Comparison of ENCODE assay signal across 8 cellular contexts in genomic region chr17:4365628-4366311, GRCh38. TPM values are rescaled to one million over a fixed set of nuclear protein-coding genes. Genes with fewer than 3 reads are reported as not detected.
DNase-seq lines count a peak whose midpoint lies in the region; ATAC-seq and TF ChIP-seq lines count a peak whose summit lies in the region.

No MANE protein-coding gene starts in this region.

- no peak for TF ChIP-seq EP300 in suprapubic skin (IDR thresholded peaks at IDR 0.05)

- POLR2A ChIA-PET in WTC11 (lab: Charles Lee): interaction anchor here (0.6 to 1.8 kb wide), 7 partner anchors 11 to 386 kb away, joined by 3 to 7 read pairs (median 5); no protein-coding TSS in a partner anchor

- peaks cover 27% of the 10 kb centered on the region for H3K4me1 Mint-ChIP-seq in WTC11

- DNase-seq in BE2C (peak; percentile 48), WTC11 (ENCODE audit: low spot score) (peak; percentile 60), epidermal melanocyte (ENCODE audit: insufficient read length, low spot score) (peak; percentile 28), suprapubic skin (ENCODE audit: low spot score in 2 of 2) (peak; percentile 74 to 79), NCI-H524 treated with DMSO at 0.1 percent for 48 hours (lab: John Stamatoyannopoulos, UW) (no peak)

- no peaks in the 10 kb centered on the region for H3K27me3 Mint-ChIP-seq in WTC11 (ENCODE audit: low read depth)

- WGBS in suprapubic skin: no CpG with 5 or more reads among the region's 81 CpGs

- peaks cover 24% of the 10 kb centered on the region for H3K36me3 Mint-ChIP-seq in WTC11

- peaks cover 5% of the 10 kb centered on the region for H3K36me3 ChIP-seq in BE2C
- H3K36me3 ChIP-seq in mucosa of stomach (ENCODE audit: control insufficient read depth, insufficient read depth, low read length): no peaks in the 10 kb centered on the region
- H3K36me3 ChIP-seq in suprapubic skin: no peaks in the 10 kb centered on the region

- H3K9ac ChIP-seq in mucosa of stomach (ENCODE audit: low read length): peak overlapping the region; percentile 90

- H3K27ac ChIP-seq in suprapubic skin: peak overlapping the region; percentile 98

- TF ChIP-seq CTCF in BE2C (IDR thresholded peaks at IDR 0.05; ENCODE audit: low read depth, low read length) (no peak), WTC11 (IDR thresholded peaks at IDR 0.05) (no peak), suprapubic skin (IDR thresholded peaks at IDR 0.05) (no peak)

- no peaks in the 10 kb centered on the region for H3K9me3 ChIP-seq in BE2C
- H3K9me3 ChIP-seq in mucosa of stomach (ENCODE audit: control insufficient read depth, low read length): no peaks in the 10 kb centered on the region
- H3K9me3 ChIP-seq in suprapubic skin: no peaks in the 10 kb centered on the region

- H3K9me3 Mint-ChIP-seq in WTC11: no peaks in the 10 kb centered on the region

- peak; percentile 15 for ATAC-seq in GM19328 (IDR thresholded peaks at IDR 0.05; ENCODE audit: unreplicated experiment)
- peak; percentile 19 for ATAC-seq in HG03442 (IDR thresholded peaks at IDR 0.05; ENCODE audit: unreplicated experiment)
- peak; percentile 11 for ATAC-seq in WTC11

- H3K4me1 ChIP-seq in BE2C (no peaks in the 10 kb centered on the region), mucosa of stomach (ENCODE audit: control insufficient read depth, insufficient read depth, low read length) (peaks cover 12% of the 10 kb centered on the region), suprapubic skin (peaks cover 24% of the 10 kb centered on the region)

- peak overlapping the region; percentile 68 for H3K4me3 ChIP-seq in BE2C (ENCODE audit: low read depth, low read length)
- peak overlapping the region; percentile 71 for H3K4me3 ChIP-seq in mucosa of stomach (ENCODE audit: low read length)
- H3K4me3 ChIP-seq in suprapubic skin: peak overlapping the region; percentile 96

- H3K27ac Mint-ChIP-seq in WTC11: no peak overlapping the region

- CTCF ChIA-PET in WTC11 (lab: Charles Lee): interaction anchor here (0.8 kb wide), 1 partner anchor 150 kb away, joined by 3 read pairs; no protein-coding TSS in a partner anchor

- no peak for TF ChIP-seq POLR2A in suprapubic skin (IDR thresholded peaks at IDR 0.05)

- peak overlapping the region; percentile 52 for H3K4me3 Mint-ChIP-seq in WTC11

- H3K27me3 ChIP-seq in BE2C (no peaks in the 10 kb centered on the region), mucosa of stomach (ENCODE audit: control insufficient read depth, insufficient read depth, low read length) (no peaks in the 10 kb centered on the region), suprapubic skin (no peaks in the 10 kb centered on the region)

TF ChIP-seq in WTC11, 78 proteins besides CTCF, POLR2A, EP300 and RAD21 (continues in another document):
- peak; percentile 40 for TF ChIP-seq SP1 (CRISPR knock-in tag; conservative IDR thresholded peaks at IDR 0.05)
- TF ChIP-seq GABPB1 (CRISPR knock-in tag; IDR thresholded peaks at IDR 0.05): no peak
- TF ChIP-seq ZNF396 (CRISPR knock-in tag; IDR thresholded peaks at IDR 0.05; ENCODE audit: borderline replicate concordance): no peak
- 0 out of 2 replicates have a peak, but pooled peaks have one; percentile 1 for TF ChIP-seq MAX (CRISPR knock-in tag; IDR thresholded peaks at IDR 0.05)
- peak; percentile 43; the same call in 1 of the 2 replicates for TF ChIP-seq TP53 (CRISPR knock-in tag; IDR thresholded peaks at IDR 0.05)
- no peak; the same call in 1 of the 2 replicates for TF ChIP-seq NFYB (CRISPR knock-in tag; conservative IDR thresholded peaks at IDR 0.05; ENCODE audit: low read depth)
- TF ChIP-seq MLX (CRISPR knock-in tag; IDR thresholded peaks at IDR 0.05): no peak
- 0 out of 2 replicates have a peak, but pooled peaks have one; percentile 33 for TF ChIP-seq ELF4 (CRISPR knock-in tag; IDR thresholded peaks at IDR 0.05; ENCODE audit: low read depth)
- no peak for TF ChIP-seq CREM (CRISPR knock-in tag; IDR thresholded peaks at IDR 0.05)
- no peak for TF ChIP-seq SMAD4 (CRISPR knock-in tag; IDR thresholded peaks at IDR 0.05)
- TF ChIP-seq ZMAT4 (CRISPR knock-in tag; IDR thresholded peaks at IDR 0.05): no peak
- no peak for TF ChIP-seq CREB1 (CRISPR knock-in tag; IDR thresholded peaks at IDR 0.05)
- TF ChIP-seq NR3C1 (CRISPR knock-in tag; conservative IDR thresholded peaks at IDR 0.05; ENCODE audit: low read depth): 0 out of 2 replicates have a peak, but pooled peaks have one; percentile 41
- peak; percentile 51; the same call in 1 of the 2 replicates for TF ChIP-seq FOXP1 (CRISPR knock-in tag; IDR thresholded peaks at IDR 0.05; ENCODE audit: borderline replicate concordance)
- TF ChIP-seq NFE2L1 (CRISPR knock-in tag; IDR thresholded peaks at IDR 0.05): no peak
- no peak for TF ChIP-seq ZNF138 (CRISPR knock-in tag; conservative IDR thresholded peaks at IDR 0.05)
- no peak for TF ChIP-seq E2F4 (CRISPR knock-in tag; IDR thresholded peaks at IDR 0.05; ENCODE audit: borderline replicate concordance, low read depth)
- TF ChIP-seq MYBL2 (CRISPR knock-in tag; IDR thresholded peaks at IDR 0.05): no peak
- no peak; the same call in 1 of the 2 replicates for TF ChIP-seq ZBTB43 (CRISPR knock-in tag; IDR thresholded peaks at IDR 0.05)
- TF ChIP-seq ZNF263 (CRISPR knock-in tag; IDR thresholded peaks at IDR 0.05; ENCODE audit: low read depth): no peak
- 0 out of 2 replicates have a peak, but pooled peaks have one; percentile 11 for TF ChIP-seq ZNF512 (CRISPR knock-in tag; IDR thresholded peaks at IDR 0.05; ENCODE audit: borderline replicate concordance)
- TF ChIP-seq TEAD1 (CRISPR knock-in tag; IDR thresholded peaks at IDR 0.05): no peak; the same call in 1 of the 2 replicates
- TF ChIP-seq E2F1 (CRISPR knock-in tag; IDR thresholded peaks at IDR 0.05): no peak
- TF ChIP-seq ZBTB21 (CRISPR knock-in tag; IDR thresholded peaks at IDR 0.05; ENCODE audit: borderline replicate concordance): no peak

RNA-seq across cellular contexts. Expression of gene UBE2G1, which starts 0.7 kb away (rescaled TPM):
- 36.5 TPM for polyA plus RNA-seq in BE2C (2012; ENCODE audit: insufficient read depth, insufficient read length, low read depth)
- total RNA-seq in WTC11 (2021) (177 to 201 TPM (median 198 TPM) in 3 replicates), suprapubic skin (10 to 100 TPM; 53.4 to 75.4 (median 67.4) TPM)
